8 cellular contexts compared by ENCODE assay signal in the genomic region with DNA sequence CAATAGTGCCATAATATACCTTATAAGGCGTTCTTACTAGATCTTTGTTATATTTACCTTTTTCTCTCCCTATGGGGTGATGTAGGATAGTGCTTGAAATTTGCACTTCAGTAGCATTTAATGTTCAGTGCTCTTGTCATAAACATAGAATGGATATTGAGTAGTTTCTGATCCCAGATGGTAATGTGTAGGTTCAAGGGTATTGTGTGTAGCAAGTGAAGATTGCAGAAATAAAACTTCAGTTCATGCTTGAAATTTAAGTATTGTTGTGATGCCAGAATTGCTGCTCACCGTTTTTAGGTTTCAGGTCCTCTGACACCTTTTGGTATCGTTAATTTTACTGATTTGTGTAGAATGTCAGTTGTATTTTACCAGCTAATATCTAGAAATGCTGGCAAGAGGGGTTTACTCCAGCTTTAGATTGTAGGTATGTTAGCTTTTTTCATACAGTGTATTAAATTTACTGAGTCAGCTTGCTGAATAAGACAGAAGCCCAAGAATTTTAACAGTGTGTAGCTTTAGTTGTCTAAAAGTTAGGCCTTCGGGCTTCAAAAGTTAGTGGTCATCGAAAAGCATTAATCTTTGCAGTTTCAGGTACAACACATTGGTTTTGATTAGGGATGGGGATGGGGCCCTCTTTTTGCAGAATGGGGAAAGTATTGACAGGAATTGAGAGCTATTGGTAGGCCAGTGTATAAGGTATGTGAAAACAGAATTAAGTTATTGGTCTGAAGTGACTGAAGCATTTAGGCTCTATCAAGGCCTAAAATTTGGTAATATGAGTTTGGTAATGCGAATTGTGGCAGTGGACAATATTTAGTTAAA. TPM values are rescaled to one million over a fixed set of nuclear protein-coding genes. Genes with fewer than 3 reads are reported as not detected.
A peak's percentile ranks its signal among the peaks of the same experiment; 100 is the strongest.
DNase-seq lines count a peak whose midpoint lies in the region; ATAC-seq and TF ChIP-seq lines count a peak whose summit lies in the region.

No MANE protein-coding gene starts in this region.

- intact Hi-C loops in ovary (cut with DNase I) = no loop called here

- no peak for TF ChIP-seq EP300 in ovary (IDR thresholded peaks at IDR 0.05)

- H3K4me2 ChIP-seq in DOHH2 (ENCODE audit: low read length) = peak overlapping the region; percentile 85

- H3K9me3 ChIP-seq in DOHH2 (ENCODE audit: control insufficient read depth, insufficient read depth, low read length) (no peaks in the 10 kb centered on the region), endocrine pancreas (ENCODE audit: control insufficient read depth, low read length) (no peaks in the 10 kb centered on the region), ovary (no peaks in the 10 kb centered on the region)

- H3K4me1 ChIP-seq in DOHH2 (ENCODE audit: control insufficient read depth, low read length) (peaks cover 38% of the 10 kb centered on the region), endocrine pancreas (ENCODE audit: control insufficient read depth, insufficient read depth, low read length) (peaks cover 25% of the 10 kb centered on the region), ovary (ENCODE audit: insufficient read depth) (peaks cover 2% of the 10 kb centered on the region)

- WGBS in ovary, 3 donors = 0 to 2% (median 1%) methylated on average over 6 of the region's 6 CpGs

- ATAC-seq in GM18861 (IDR thresholded peaks at IDR 0.05; ENCODE audit: unreplicated experiment) = no peak

- H3K36me3 ChIP-seq in DOHH2 (ENCODE audit: control insufficient read depth, low read length) (peaks cover 69% of the 10 kb centered on the region), endocrine pancreas (ENCODE audit: control insufficient read depth, insufficient read depth, low read length) (no peaks in the 10 kb centered on the region), ovary (no peaks in the 10 kb centered on the region)

- H4K20me1 ChIP-seq in DOHH2 (ENCODE audit: control insufficient read depth, insufficient read depth, low read depth, low read length) = peaks cover 49% of the 10 kb centered on the region

- peak overlapping the region; percentile 91 for H3K4me3 ChIP-seq in DOHH2 (ENCODE audit: low read length)
- peak overlapping the region; percentile 100 for H3K4me3 ChIP-seq in endocrine pancreas (ENCODE audit: control insufficient read depth, insufficient read depth, low read length)
- H3K4me3 ChIP-seq in ovary = peak overlapping the region; percentile 54

- H3F3A ChIP-seq in DOHH2 (ENCODE audit: control insufficient read depth, insufficient read depth) = peaks cover 9% of the 10 kb centered on the region

- H3K27me3 ChIP-seq in DOHH2 (ENCODE audit: control insufficient read depth, low read length) (no peaks in the 10 kb centered on the region), endocrine pancreas (ENCODE audit: control insufficient read depth, insufficient read depth, low read length) (no peaks in the 10 kb centered on the region), ovary (no peaks in the 10 kb centered on the region)

- peak overlapping the region; percentile 89 for H3K27ac ChIP-seq in DOHH2 (ENCODE audit: low read depth, low read length)
- peak overlapping the region in 1 of 2 donors; percentile 28 for H3K27ac ChIP-seq in ovary

- no peaks in the 10 kb centered on the region for H3K9me2 ChIP-seq in DOHH2 (replicated peaks; ENCODE audit: control insufficient read depth, low read length)

- H3K9ac ChIP-seq in endocrine pancreas (ENCODE audit: control insufficient read depth, insufficient read depth, low read length) = peak overlapping the region; percentile 44

- TF ChIP-seq POLR2A in ovary (IDR thresholded peaks at IDR 0.05) = no peak

- no peak for TF ChIP-seq CTCF in DOHH2 (IDR thresholded peaks at IDR 0.05; ENCODE audit: low read depth, low read length, poor library complexity, severe bottlenecking)
- no peak for TF ChIP-seq CTCF in ovary (IDR thresholded peaks at IDR 0.05)

- DNase-seq in NCI-H69 (lab: John Stamatoyannopoulos, UW) (peak; percentile 11), ovary (no peak), NCI-H510A (lab: John Stamatoyannopoulos, UW) (no peak), NCI-H1436 (lab: John Stamatoyannopoulos, UW) (no peak)
- DNase-seq in activated naive CD4-positive, alpha-beta T cell treated with Interleukin-2 at 50 U/mL for 16 hours = no peak

- peaks cover 97% of the 10 kb centered on the region for H3K79me2 ChIP-seq in DOHH2 (ENCODE audit: control insufficient read depth, low read length)

RNA-seq across cellular contexts. Expression of a gene that starts 2.0 kb away (rescaled TPM):
- total RNA-seq in ovary = 100 to 1,000 TPM in 4 of 7 donors, 10 to 100 TPM in 3; 69.8 to 182 (median 112) TPM
- 10 to 100 TPM; 23.7 to 84.7 TPM for polyA plus RNA-seq in ovary

RNA-seq across cellular contexts. Expression of a gene that starts 2.1 kb away (rescaled TPM):
- 1 to 10 TPM in 1 of 7 donors, under 1 TPM in 6; 0.33 to 2.0 (median 0.61) TPM for total RNA-seq in ovary
- under 1 TPM; 0.22 to 0.60 TPM for polyA plus RNA-seq in ovary

RNA-seq across cellular contexts. Expression of a gene that starts 47.4 kb away (rescaled TPM):
- 10 to 100 TPM; 23.1 to 51.0 (median 39.1) TPM for total RNA-seq in ovary
- 10 to 100 TPM; 21.5 to 40.7 TPM for polyA plus RNA-seq in ovary
